In genomic region chr12:74280156-74280655, GRCh38 we compare ENCODE assay signal across 34 cellular contexts.
"Had no signal": no experiment of that assay in that cellular context is flagged by ENCODE, and none has a peak within 500 bp of the region (broad histone marks: within the 10 kb centered on the region; RNA-seq: fewer than 3 reads in every experiment).

No MANE protein-coding gene starts in this region.

- H3K4me1 ChIP-seq: adrenal gland, ascending aorta, body of pancreas, breast epithelium had no signal

- H3K36me3 ChIP-seq: adrenal gland, ascending aorta, brain microvascular endothelial cell, breast epithelium, cardiac muscle cell had no signal

- H3K9me3 ChIP-seq: adrenal gland, ascending aorta, body of pancreas had no signal

- H3K4me3 ChIP-seq: adrenal gland, ascending aorta, body of pancreas, breast epithelium, cardiac muscle cell had no signal

- H3K27ac ChIP-seq: adrenal gland, ascending aorta, body of pancreas, brain microvascular endothelial cell, breast epithelium, cardiac muscle cell had no signal

- ATAC-seq: activated naive CD4-positive, alpha-beta T cell treated with anti-CD3 and anti-CD28 coated beads, Interleukin-2, amount 50 U/mL, for 72 hours; activated naive CD8-positive, alpha-beta T cell treated with anti-CD3 and anti-CD28 coated beads, Interleukin-2, amount 50 U/mL, for 24 hours; activated T-cell treated with anti-CD3 and anti-CD28 coated beads, Interleukin-2, amount 50 U/mL, for 4 hours; activated T-cell treated with anti-CD3 and anti-CD28 coated beads, Interleukin-2, amount 50 U/mL, for 72 hours; activated T-helper 17 cell treated with anti-CD3 and anti-CD28 coated beads, Interleukin-2, amount 50 U/mL, for 72 hours; body of pancreas had no signal

- DNase-seq: activated effector memory CD4-positive, alpha-beta T cell treated with anti-CD3 and anti-CD28 coated beads, Interleukin-2, amount 50 U/mL, for 16 hours; activated effector memory CD4-positive, alpha-beta T cell treated with Interleukin-2 at 50 U/mL for 16 hours; activated gamma-delta T cell; activated gamma-delta T cell treated with Interleukin-2 at 50 U/mL for 16 hours; activated naive CD4-positive, alpha-beta T cell; activated naive CD4-positive, alpha-beta T cell treated with anti-CD3 and anti-CD28 coated beads for 36 hours; activated naive CD4-positive, alpha-beta T cell treated with anti-CD3 and anti-CD28 coated beads, Interleukin-2, amount 10 ng/mL, durations not matched to agents 7 days and 5 days; activated naive CD4-positive, alpha-beta T cell treated with anti-CD3 and anti-CD28 coated beads, Interleukin-2, amount 50 U/mL, for 16 hours; activated naive CD4-positive, alpha-beta T cell treated with Interleukin-2 at 50 U/mL for 16 hours; activated naive CD8-positive, alpha-beta T cell treated with anti-CD3 and anti-CD28 coated beads for 36 hours; activated naive CD8-positive, alpha-beta T cell treated with anti-CD3 and anti-CD28 coated beads, Interleukin-2, amount 10 ng/mL, durations not matched to agents 7 days and 5 days; activated naive CD8-positive, alpha-beta T cell treated with anti-CD3 and anti-CD28 coated beads, Interleukin-2, amount 50 U/mL, for 24 hours; activated T-cell treated with anti-CD3 and anti-CD28 coated beads, Interleukin-2, amount 50 U/mL, for 1 hour; activated T-cell treated with anti-CD3 and anti-CD28 coated beads, Interleukin-2, amount 50 U/mL, for 24 hours; activated T-cell treated with anti-CD3 and anti-CD28 coated beads, Interleukin-2, amount 50 U/mL, for 4 hours; activated T-cell treated with anti-CD3 and anti-CD28 coated beads, Interleukin-2, amount 50 U/mL, for 48 hours; activated T-cell treated with anti-CD3 and anti-CD28 coated beads, Interleukin-2, amount 50 U/mL, for 72 hours; adrenal gland; amniotic stem cell; amygdala; anterior cingulate cortex; aorta; body of pancreas; brain microvascular endothelial cell; caudate nucleus; central memory CD4-positive, alpha-beta T cell; cerebellar nuclear complex had no signal

- FAIRE-seq: astrocyte, bronchial epithelial cell had no signal

- H3K27me3 ChIP-seq: adrenal gland, ascending aorta, body of pancreas, brain microvascular endothelial cell, breast epithelium, cardiac muscle cell had no signal
